14 cellular contexts compared by ENCODE assay signal in the genomic region with DNA sequence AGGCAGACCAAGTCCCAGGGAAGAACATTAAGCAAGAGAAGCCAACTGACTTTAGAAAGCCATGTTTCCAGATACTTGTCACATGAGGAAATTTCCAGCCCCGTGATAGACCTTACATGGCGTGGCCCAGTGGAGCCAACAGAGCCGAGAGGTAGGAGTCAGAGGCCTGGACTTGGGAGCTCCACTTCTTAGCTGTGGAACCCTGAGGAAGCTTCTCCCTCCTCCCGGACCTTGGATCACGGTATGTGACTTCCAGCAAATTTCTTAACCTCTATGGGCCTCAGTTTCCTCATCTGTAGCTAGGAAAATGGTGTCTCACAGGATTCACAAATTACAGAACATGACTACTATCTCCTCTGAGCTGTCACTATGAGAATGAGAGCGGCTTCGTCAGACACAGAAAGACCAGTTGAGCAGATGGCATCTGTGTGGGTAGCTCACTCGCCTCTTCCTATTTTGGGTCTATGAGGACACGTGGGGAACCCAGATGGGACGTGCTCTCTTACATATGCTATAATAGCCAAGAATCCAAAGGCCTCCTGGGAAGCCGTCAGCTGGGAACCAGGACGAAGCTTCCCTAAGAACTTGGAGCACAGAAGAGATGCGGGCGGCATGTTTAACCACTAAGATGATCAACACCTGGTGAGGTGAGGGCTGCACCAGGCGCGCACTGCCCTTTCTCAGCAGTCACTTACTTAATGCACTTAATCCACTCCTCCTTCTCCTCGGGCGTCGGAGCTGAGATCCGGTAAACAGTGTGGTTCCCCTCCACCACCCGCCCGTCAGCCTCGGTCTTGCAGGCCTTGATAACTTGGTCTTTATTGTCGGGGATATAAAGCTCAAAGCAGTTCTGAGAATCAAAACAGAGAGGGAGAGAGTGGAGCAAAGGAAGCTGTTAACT.
DNase-seq lines count a peak whose midpoint lies in the region; ATAC-seq and TF ChIP-seq lines count a peak whose summit lies in the region.
"Had no signal": no experiment of that assay in that cellular context is flagged by ENCODE, and none has a peak within 500 bp of the region (broad histone marks: within the 10 kb centered on the region; RNA-seq: fewer than 3 reads in every experiment).

No MANE protein-coding gene starts in this region.

- H3K27me3 ChIP-seq in heart left ventricle: no peaks in the 10 kb centered on the region
- H3K27me3 ChIP-seq in upper lobe of right lung: no peaks in the 10 kb centered on the region
- H3K27me3 ChIP-seq: tibial artery had no signal

- peaks cover 0 to 10% (median 0%) of the 10 kb centered on the region in 12 donors for H3K4me1 ChIP-seq in heart left ventricle
- H3K4me1 ChIP-seq in upper lobe of right lung: no peaks in the 10 kb centered on the region

- intact Hi-C loops in cardiac septum (cut with DNase I): no loop called here
- intact Hi-C loops in heart left ventricle (cut with DNase I): no loop called here
- intact Hi-C loops in upper lobe of right lung (cut with DNase I): no loop called here

- H3K9me3 ChIP-seq in heart left ventricle (no peaks in the 10 kb centered on the region), upper lobe of right lung (no peaks in the 10 kb centered on the region)
- H3K9me3 ChIP-seq: tibial artery had no signal

- peaks cover 24% of the 10 kb centered on the region for H3K4me1 Mint-ChIP-seq in brain

- peak overlapping the region in 4 of 5 experiments; percentile 55 to 76 (median 67) for H3K27ac Mint-ChIP-seq in brain
- H3K27ac Mint-ChIP-seq: activated B cell treated with CpG ODN at 0.5 μM for 24 hours had no signal

- DNase-seq in cardiac septum (ENCODE audit: low spot score) (peak; percentile 44), heart left ventricle (no peak), myocyte (ENCODE audit: low read depth) (peak; percentile 82), upper lobe of right lung (peak; percentile 51), GM10266 (ENCODE audit: extremely low spot score) (no peak), H4 (ENCODE audit: low spot score) (no peak)
- DNase-seq: activated B cell treated with CpG ODN at 0.5 μM for 24 hours, amniotic stem cell, foreskin fibroblast, NCI-H1048, NCI-H226, tibial artery had no signal

- 91 to 96% (median 94%) methylated on average over 24 of the region's 24 CpGs for WGBS in heart left ventricle, 4 donors

- TF ChIP-seq CTCF in heart left ventricle (IDR thresholded peaks at IDR 0.05): no peak
- no peak for TF ChIP-seq CTCF in brain (conservative IDR thresholded peaks at IDR 0.05)
- no peak for TF ChIP-seq CTCF in upper lobe of right lung (IDR thresholded peaks at IDR 0.05)
- TF ChIP-seq CTCF in GM10266 (IDR thresholded peaks at IDR 0.05; ENCODE audit: control insufficient read depth, insufficient read depth, low read depth, missing control alignments): no peak

- peaks cover 0 to 93% (median 74%) of the 10 kb centered on the region in 9 donors for H3K36me3 ChIP-seq in heart left ventricle
- peaks cover 82% of the 10 kb centered on the region for H3K36me3 ChIP-seq in upper lobe of right lung

- H3K27me3 Mint-ChIP-seq in brain: no peaks in the 10 kb centered on the region
- H3K27me3 Mint-ChIP-seq: activated B cell treated with CpG ODN at 0.5 μM for 24 hours had no signal

- no peak overlapping the region for H3K4me3 ChIP-seq in heart left ventricle
- no peak overlapping the region for H3K4me3 ChIP-seq in upper lobe of right lung
- H3K4me3 ChIP-seq: tibial artery had no signal

- no peaks in the 10 kb centered on the region for H3K9me3 Mint-ChIP-seq in brain
- H3K9me3 Mint-ChIP-seq: activated B cell treated with CpG ODN at 0.5 μM for 24 hours had no signal

- peaks cover 65% of the 10 kb centered on the region for H3K36me3 Mint-ChIP-seq in brain

- no peak overlapping the region for H3K27ac ChIP-seq in heart left ventricle
- no peak overlapping the region for H3K27ac ChIP-seq in upper lobe of right lung
- H3K27ac ChIP-seq: tibial artery had no signal

- no peak overlapping the region for H3K4me3 Mint-ChIP-seq in brain
- H3K4me3 Mint-ChIP-seq: activated B cell treated with CpG ODN at 0.5 μM for 24 hours had no signal

- ATAC-seq in heart left ventricle (no peak), upper lobe of right lung (no peak), GM21619 (IDR thresholded peaks at IDR 0.05; ENCODE audit: unreplicated experiment) (no peak)

- TF ChIP-seq POLR2A in heart left ventricle (IDR thresholded peaks at IDR 0.05): no peak

Comparison
In these comparisons a context has a peak if more than half of its experiments do, and no peak if none do; other contexts are left out.
1. DNase-seq: peak in cardiac septum (single experiment), myocyte (single experiment) and upper lobe of right lung (single experiment); none in heart left ventricle (0 of 5), GM10266 (single experiment) and H4 (single experiment).